ENCODE assay signal across 21 cellular contexts in the genomic region with DNA sequence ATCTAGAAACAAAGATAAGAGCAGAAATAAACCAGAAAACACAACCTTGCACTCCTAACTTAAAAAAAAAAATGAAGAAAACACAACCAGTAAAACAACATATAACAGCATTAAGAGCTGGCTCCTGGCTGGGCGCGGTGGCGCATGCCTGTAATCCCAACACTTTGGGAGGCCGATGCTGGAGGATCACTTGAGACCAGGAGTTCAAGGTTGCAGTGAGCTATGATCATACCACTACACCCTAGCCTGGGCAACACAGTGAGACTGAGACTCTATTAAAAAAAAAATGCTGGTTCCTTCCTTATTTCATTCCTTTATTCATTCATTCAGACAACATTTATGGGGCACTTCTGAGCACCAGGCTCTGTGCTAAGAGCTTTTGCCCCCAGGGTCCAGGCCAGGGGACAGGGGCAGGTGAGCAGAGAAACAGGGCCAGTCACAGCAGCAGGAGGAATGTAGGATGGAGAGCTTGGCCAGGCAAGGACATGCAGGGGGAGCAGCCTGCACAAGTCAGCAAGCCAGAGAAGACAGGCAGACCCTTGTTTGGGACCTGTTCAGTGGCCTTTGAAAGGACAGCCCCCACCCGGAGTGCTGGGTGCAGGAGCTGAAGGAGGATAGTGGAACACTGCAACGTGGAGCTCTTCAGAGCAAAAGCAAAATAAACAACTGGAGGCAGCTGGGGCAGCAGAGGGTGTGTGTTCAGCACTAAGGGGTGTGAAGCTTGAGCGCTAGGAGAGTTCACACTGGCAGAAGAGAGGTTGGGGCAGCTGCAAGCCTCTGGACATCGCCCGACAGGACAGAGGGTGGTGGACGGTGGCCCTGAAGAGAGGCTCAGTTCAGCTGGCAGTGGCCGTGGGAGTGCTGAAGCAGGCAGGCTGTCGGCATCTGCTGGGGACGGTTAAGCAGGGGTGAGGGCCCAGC. TPM values are rescaled to one million over a fixed set of nuclear protein-coding genes. Genes with fewer than 3 reads are reported as not detected.
DNase-seq lines count a peak whose midpoint lies in the region; ATAC-seq and TF ChIP-seq lines count a peak whose summit lies in the region.
"Had no signal": no experiment of that assay in that cellular context is flagged by ENCODE, and none has a peak within 500 bp of the region (broad histone marks: within the 10 kb centered on the region; RNA-seq: fewer than 3 reads in every experiment).

No MANE protein-coding gene starts in this region.

- H3K27ac ChIP-seq in Panc1 (ENCODE audit: low read length) (no peak overlapping the region), dorsolateral prefrontal cortex (peak overlapping the region in 56 of 59 donors; percentile 18 to 90 (median 66))
- H3K27ac ChIP-seq: 22Rv1, cardiac muscle cell, esophagus muscularis mucosa, foreskin keratinocyte had no signal

- ATAC-seq in Panc1 (0 out of 2 replicates have a peak, but pooled peaks have one; percentile 9), GM19023 (IDR thresholded peaks at IDR 0.05; ENCODE audit: unreplicated experiment) (no peak), GM21390 (IDR thresholded peaks at IDR 0.05; ENCODE audit: unreplicated experiment) (no peak)
- ATAC-seq in stimulated activated effector memory CD8-positive, alpha-beta T cell treated with anti-CD3 and anti-CD28 coated beads, Interleukin-12 subunit alpha, Interleukin-12 subunit beta, amount 100 ng/mL, for 72 hours, result peak; percentile 5

- H3K36me3 ChIP-seq in Panc1 (ENCODE audit: control insufficient read depth, insufficient read depth, low read length), result no peaks in the 10 kb centered on the region
- H3K36me3 ChIP-seq: cardiac muscle cell, esophagus muscularis mucosa, MG63 had no signal

- POLR2A ChIA-PET in Panc1 (lab: Charles Lee), result no interaction called here

- CTCF ChIA-PET in Panc1 (lab: Charles Lee), result interaction anchor here (0.6 kb wide), 2 partner anchors 191 to 376 kb away, joined by 4 to 7 read pairs; a partner anchor contains a TSS

- H3K27ac Mint-ChIP-seq in stimulated activated effector memory CD8-positive, alpha-beta T cell treated with anti-CD3 and anti-CD28 coated beads, Interleukin-12 subunit alpha, Interleukin-12 subunit beta, amount 100 ng/mL, for 72 hours, result no peak overlapping the region

- in situ Hi-C loops in Panc1 (cut with HindIII; ENCODE audit: low pct_unique_long_range_greater_than_20kb, low sequenced_read_pairs), result no loop called here

- no peak overlapping the region for H3K4me3 ChIP-seq in Panc1 (ENCODE audit: low read depth in 2 of 2, low read length in 2 of 2)
- no peak overlapping the region for H3K4me3 ChIP-seq in dorsolateral prefrontal cortex
- H3K4me3 ChIP-seq: cardiac muscle cell, esophagus muscularis mucosa, MG63 had no signal

- peak; percentile 35 for DNase-seq in NCI-H345 (lab: John Stamatoyannopoulos, UW)
- DNase-seq in NCI-H345 treated with DMSO at 0.1 percent for 48 hours (lab: John Stamatoyannopoulos, UW; ENCODE audit: unreplicated experiment), result no peak
- no peak for DNase-seq in Panc1 (ENCODE audit: low read depth, low spot score)
- DNase-seq in dorsolateral prefrontal cortex, result no peak
- no peak for DNase-seq in stimulated activated effector memory CD8-positive, alpha-beta T cell treated with anti-CD3 and anti-CD28 coated beads, Interleukin-12 subunit alpha, Interleukin-12 subunit beta, amount 100 ng/mL, for 72 hours (ENCODE audit: low spot score in 2 of 2)
- no peak for DNase-seq in H4 (ENCODE audit: low spot score)
- DNase-seq: amniotic stem cell, cortex of kidney had no signal

- no peaks in the 10 kb centered on the region for H3K4me1 ChIP-seq in Panc1 (ENCODE audit: control insufficient read depth, insufficient read depth, low read length)
- H3K4me1 ChIP-seq: foreskin keratinocyte had no signal

- no peaks in the 10 kb centered on the region for H3K36me3 Mint-ChIP-seq in stimulated activated effector memory CD8-positive, alpha-beta T cell treated with anti-CD3 and anti-CD28 coated beads, Interleukin-12 subunit alpha, Interleukin-12 subunit beta, amount 100 ng/mL, for 72 hours
- H3K36me3 Mint-ChIP-seq: CD4-positive, CD25-positive, alpha-beta regulatory T cell; T-cell had no signal

- no TSS peak for BruUV-seq in Panc1 (replicated peaks; lab: Mats Ljungman, UMichigan)

- no peaks in the 10 kb centered on the region for H3K9me3 ChIP-seq in Panc1 (ENCODE audit: control insufficient read depth, insufficient read depth, low read depth, low read length)
- H3K9me3 ChIP-seq: esophagus muscularis mucosa, MG63 had no signal

- H3K27me3 ChIP-seq in Panc1 (ENCODE audit: control insufficient read depth, insufficient read depth, low read length) (no peaks in the 10 kb centered on the region), dorsolateral prefrontal cortex (no peaks in the 10 kb centered on the region)
- H3K27me3 ChIP-seq: cardiac muscle cell, esophagus muscularis mucosa, MG63 had no signal

- intact Hi-C loops in Panc1 (cut with micrococcal nuclease; ENCODE audit: unreplicated experiment), result no loop called here
- intact Hi-C loops in dorsolateral prefrontal cortex (cut with DNase I), result loop anchor here (2.0 to 5.0 kb wide), 5 partner anchors 41 to 211 kb away; a partner anchor contains a TSS

- no peaks in the 10 kb centered on the region for H3K4me1 Mint-ChIP-seq in stimulated activated effector memory CD8-positive, alpha-beta T cell treated with anti-CD3 and anti-CD28 coated beads, Interleukin-12 subunit alpha, Interleukin-12 subunit beta, amount 100 ng/mL, for 72 hours

- H3K4me3 Mint-ChIP-seq in stimulated activated effector memory CD8-positive, alpha-beta T cell treated with anti-CD3 and anti-CD28 coated beads, Interleukin-12 subunit alpha, Interleukin-12 subunit beta, amount 100 ng/mL, for 72 hours, result no peak overlapping the region
- H3K4me3 Mint-ChIP-seq: CD4-positive, CD25-positive, alpha-beta regulatory T cell; T-cell had no signal

- TF ChIP-seq CTCF in Panc1 (IDR thresholded peaks at IDR 0.05), result no peak
- no peak for TF ChIP-seq CTCF in dorsolateral prefrontal cortex (IDR thresholded peaks at IDR 0.05 in 54 of 56, conservative IDR thresholded peaks at IDR 0.05 in 2 of 56; ENCODE audit: low read depth in 1 of 56, partially characterized antibody in 56 of 56)

- H3K9me3 Mint-ChIP-seq in stimulated activated effector memory CD8-positive, alpha-beta T cell treated with anti-CD3 and anti-CD28 coated beads, Interleukin-12 subunit alpha, Interleukin-12 subunit beta, amount 100 ng/mL, for 72 hours, result no peaks in the 10 kb centered on the region
- H3K9me3 Mint-ChIP-seq: CD4-positive, CD25-positive, alpha-beta regulatory T cell; T-cell had no signal

RNA-seq across cellular contexts. Expression of a gene that starts 2.6 kb away (rescaled TPM):
- total RNA-seq in Panc1 (2021; ENCODE audit: unreplicated experiment) (not detected), dorsolateral prefrontal cortex (10 to 100 TPM in 84 of 120 experiments, 1 to 10 TPM in 36; 1.8 to 35.0 (median 12.2) TPM)
- polyA plus RNA-seq in Panc1 (2012; ENCODE audit: insufficient read length), result not detected
- total RNA-seq in H4 (2014; rRNA removed; shearing (Covaris generic)), result not detected in 2 replicates
- total RNA-seq: cardiac muscle cell; CD4-positive, CD25-positive, alpha-beta regulatory T cell; esophagus muscularis mucosa; foreskin keratinocyte; H7; HT-29; T-cell had no signal
- polyA plus RNA-seq: cardiac muscle cell; CD4-positive, CD25-positive, alpha-beta regulatory T cell; foreskin keratinocyte; neural cell; thymus had no signal

Comparison
In these comparisons a context has a peak if more than half of its experiments do, and no peak if none do; other contexts are left out.
1. ATAC-seq: peak in Panc1 (single experiment) and stimulated activated effector memory CD8-positive, alpha-beta T cell treated with anti-CD3 and anti-CD28 coated beads, Interleukin-12 subunit alpha, Interleukin-12 subunit beta, amount 100 ng/mL, for 72 hours (single experiment); none in GM19023 (single experiment) and GM21390 (single experiment).